ENCODE assay signal across 13 cellular contexts in genomic region chr20:10454135-10454750, GRCh38. TPM values are rescaled to one million over a fixed set of nuclear protein-coding genes. Genes with fewer than 3 reads are reported as not detected.
DNase-seq lines count a peak whose midpoint lies in the region; ATAC-seq, FAIRE-seq and TF ChIP-seq lines count a peak whose summit lies in the region.
"Had no signal": no experiment of that assay in that cellular context is flagged by ENCODE, and none has a peak within 500 bp of the region (broad histone marks: within the 10 kb centered on the region; RNA-seq: fewer than 3 reads in every experiment).

No MANE protein-coding gene starts in this region.

- H3K27ac ChIP-seq in SK-N-MC (peak overlapping the region; percentile 91), spleen (peak overlapping the region in 6 of 8 donors; percentile 27 to 77 (median 54)), kidney (ENCODE audit: low read depth in 2 of 2, low read length in 2 of 2) (no peak overlapping the region)
- H3K27ac ChIP-seq: Peyer's patch, VCaP had no signal

- H3K36me3 Mint-ChIP-seq in activated T-cell treated with anti-CD3 and anti-CD28 coated beads, Interleukin-2, amount 50 U/mL, for 72 hours (ENCODE audit: insufficient read depth in 2 of 2), result peaks cover 6 to 9% of the 10 kb centered on the region in 2 donors
- H3K36me3 Mint-ChIP-seq in activated T-cell treated with anti-CD3 and anti-CD28 coated beads, Interleukin-2, amount 50 U/mL, for 24 hours (ENCODE audit: low read depth), result peaks cover 24% of the 10 kb centered on the region

- peak overlapping the region; percentile 82 for H3K27ac Mint-ChIP-seq in activated T-cell treated with anti-CD3 and anti-CD28 coated beads, Interleukin-2, amount 50 U/mL, for 72 hours
- no peak overlapping the region for H3K27ac Mint-ChIP-seq in activated T-cell treated with anti-CD3 and anti-CD28 coated beads, Interleukin-2, amount 50 U/mL, for 24 hours

- peak overlapping the region; percentile 42 for H3K4me3 Mint-ChIP-seq in activated T-cell treated with anti-CD3 and anti-CD28 coated beads, Interleukin-2, amount 50 U/mL, for 72 hours
- H3K4me3 Mint-ChIP-seq in activated T-cell treated with anti-CD3 and anti-CD28 coated beads, Interleukin-2, amount 50 U/mL, for 24 hours, result no peak overlapping the region

- peaks cover 17% of the 10 kb centered on the region for H3K4me1 Mint-ChIP-seq in activated T-cell treated with anti-CD3 and anti-CD28 coated beads, Interleukin-2, amount 50 U/mL, for 72 hours (ENCODE audit: low read depth)
- peaks cover 18% of the 10 kb centered on the region for H3K4me1 Mint-ChIP-seq in activated T-cell treated with anti-CD3 and anti-CD28 coated beads, Interleukin-2, amount 50 U/mL, for 24 hours (ENCODE audit: low read depth)

- FAIRE-seq in kidney (lab: Jason Lieb, UNC), result no peak

- H3K9ac ChIP-seq in SK-N-MC (ENCODE audit: insufficient read length), result peak overlapping the region; percentile 50
- H3K9ac ChIP-seq in kidney (ENCODE audit: low read length in 2 of 2), result no peak overlapping the region

- H3K27me3 Mint-ChIP-seq in activated T-cell treated with anti-CD3 and anti-CD28 coated beads, Interleukin-2, amount 50 U/mL, for 72 hours (ENCODE audit: low read depth), result no peaks in the 10 kb centered on the region
- no peaks in the 10 kb centered on the region for H3K27me3 Mint-ChIP-seq in activated T-cell treated with anti-CD3 and anti-CD28 coated beads, Interleukin-2, amount 50 U/mL, for 24 hours

- H3K27me3 ChIP-seq in spleen (replicated peaks in 1 of 7), result no peaks in the 10 kb centered on the region
- H3K27me3 ChIP-seq: Peyer's patch had no signal

- H3K36me3 ChIP-seq in SK-N-MC (ENCODE audit: insufficient read depth, low read length), result peaks cover 4% of the 10 kb centered on the region; the same call in 1 of the 2 replicates
- H3K36me3 ChIP-seq in spleen, result peaks cover 0 to 11% (median 0%) of the 10 kb centered on the region in 6 donors
- H3K36me3 ChIP-seq in kidney (ENCODE audit: control insufficient read depth in 1 of 2, insufficient read depth in 2 of 2, low read length in 2 of 2), result no peaks in the 10 kb centered on the region
- H3K36me3 ChIP-seq: Peyer's patch had no signal

- H3K4me3 ChIP-seq in SK-N-MC, result no peak overlapping the region
- no peak overlapping the region for H3K4me3 ChIP-seq in spleen
- H3K4me3 ChIP-seq in kidney (ENCODE audit: low read length in 2 of 2), result no peak overlapping the region
- H3K4me3 ChIP-seq: Peyer's patch had no signal

- intact Hi-C loops in spleen (cut with DNase I; ENCODE audit: low total_unique reads), result no loop called here
- intact Hi-C loops in kidney (cut with DNase I), result no loop called here

- TF ChIP-seq CTCF in spleen (IDR thresholded peaks at IDR 0.05 in 8 of 11, conservative IDR thresholded peaks at IDR 0.05 in 3 of 11), result no peak
- TF ChIP-seq CTCF in kidney (IDR thresholded peaks at IDR 0.05; ENCODE audit: borderline replicate concordance, extremely low read depth, insufficient read depth), result no peak

- H3K9me3 ChIP-seq in SK-N-MC (ENCODE audit: low read depth, low read length), result no peaks in the 10 kb centered on the region
- H3K9me3 ChIP-seq in spleen, result peaks cover 0 to 18% (median 11%) of the 10 kb centered on the region in 8 donors
- H3K9me3 ChIP-seq in kidney (ENCODE audit: control insufficient read depth in 1 of 2, low read length in 2 of 2), result no peaks in the 10 kb centered on the region
- H3K9me3 ChIP-seq: Peyer's patch had no signal

- H3K4me1 ChIP-seq in spleen, result peaks cover 8 to 23% (median 17%) of the 10 kb centered on the region in 6 donors
- H3K4me1 ChIP-seq in kidney (ENCODE audit: control insufficient read depth in 1 of 2, insufficient read depth in 1 of 2, low read depth in 1 of 2, low read length in 2 of 2), result no peaks in the 10 kb centered on the region
- H3K4me1 ChIP-seq: Peyer's patch had no signal

- no peak for TF ChIP-seq POLR2A in spleen (IDR thresholded peaks at IDR 0.05)

- DNase-seq in activated T-cell treated with anti-CD3 and anti-CD28 coated beads, Interleukin-2, amount 50 U/mL, for 72 hours, result no peak
- DNase-seq in activated T-cell treated with anti-CD3 and anti-CD28 coated beads, Interleukin-2, amount 50 U/mL, for 24 hours, result no peak
- no peak for DNase-seq in SK-N-MC (ENCODE audit: low read depth, low spot score)
- DNase-seq in spleen, result no peak
- DNase-seq in kidney, result no peak
- DNase-seq in anterior cingulate cortex (lab: John Stamatoyannopoulos, UW), result no peak
- DNase-seq: left cardiac atrium; NCI-H1930; Peyer's patch; stimulated activated CD4-positive, alpha-beta T cell treated with anti-CD3 and anti-CD28 coated beads, Interleukin-2, amount 100 ng/mL, for 24 hours had no signal

- ATAC-seq in activated T-cell treated with anti-CD3 and anti-CD28 coated beads, Interleukin-2, amount 50 U/mL, for 72 hours (replicated peaks in 1 of 2), result no peak
- peak; percentile 60 for ATAC-seq in HG03060 (IDR thresholded peaks at IDR 0.05; ENCODE audit: low read depth, unreplicated experiment)
- no peak for ATAC-seq in GM21515 (IDR thresholded peaks at IDR 0.05; ENCODE audit: unreplicated experiment)
- ATAC-seq: left cardiac atrium had no signal

- peaks cover 0 to 5% of the 10 kb centered on the region in 2 donors for H3K9me3 Mint-ChIP-seq in activated T-cell treated with anti-CD3 and anti-CD28 coated beads, Interleukin-2, amount 50 U/mL, for 72 hours
- peaks cover 5% of the 10 kb centered on the region for H3K9me3 Mint-ChIP-seq in activated T-cell treated with anti-CD3 and anti-CD28 coated beads, Interleukin-2, amount 50 U/mL, for 24 hours

RNA-seq across cellular contexts. Expression of gene SLX4IP, which starts 19.1 kb away (rescaled TPM):
- 10 to 100 TPM in 1 of 2 donors, 1 to 10 TPM in 1; 7.3 to 10.9 TPM for total RNA-seq in activated T-cell treated with anti-CD3 and anti-CD28 coated beads, Interleukin-2, amount 50 U/mL, for 72 hours
- 1 to 10 TPM; 4.1 to 9.0 (median 6.2) TPM for total RNA-seq in spleen
- 1 to 10 TPM; 2.8 to 2.9 (median 2.8) TPM for polyA plus RNA-seq in spleen
- total RNA-seq in kidney, result 7.6 TPM
- 2.6 TPM for polyA plus RNA-seq in kidney (ENCODE audit: insufficient read depth, low read depth, low replicate concordance)

RNA-seq across cellular contexts. Expression of gene MKKS, which starts 20.2 kb away (rescaled TPM):
- 1 to 10 TPM; 7.7 to 9.0 TPM for total RNA-seq in activated T-cell treated with anti-CD3 and anti-CD28 coated beads, Interleukin-2, amount 50 U/mL, for 72 hours
- total RNA-seq in spleen (10 to 100 TPM; 10.4 to 18.8 (median 13.6) TPM), kidney (17.8 TPM)
- polyA plus RNA-seq in spleen (10 to 100 TPM; 11.7 to 16.3 (median 14.3) TPM), kidney (ENCODE audit: insufficient read depth, low read depth, low replicate concordance) (49.2 TPM)

Comparison
In these comparisons a context has a peak if more than half of its experiments do, and no peak if none do; other contexts are left out.
1. H3K27ac ChIP-seq: peak in SK-N-MC (single experiment) and spleen (6 of 8); none in kidney (0 of 2).